Comparison of ENCODE assay signal across 8 cellular contexts in the genomic region with DNA sequence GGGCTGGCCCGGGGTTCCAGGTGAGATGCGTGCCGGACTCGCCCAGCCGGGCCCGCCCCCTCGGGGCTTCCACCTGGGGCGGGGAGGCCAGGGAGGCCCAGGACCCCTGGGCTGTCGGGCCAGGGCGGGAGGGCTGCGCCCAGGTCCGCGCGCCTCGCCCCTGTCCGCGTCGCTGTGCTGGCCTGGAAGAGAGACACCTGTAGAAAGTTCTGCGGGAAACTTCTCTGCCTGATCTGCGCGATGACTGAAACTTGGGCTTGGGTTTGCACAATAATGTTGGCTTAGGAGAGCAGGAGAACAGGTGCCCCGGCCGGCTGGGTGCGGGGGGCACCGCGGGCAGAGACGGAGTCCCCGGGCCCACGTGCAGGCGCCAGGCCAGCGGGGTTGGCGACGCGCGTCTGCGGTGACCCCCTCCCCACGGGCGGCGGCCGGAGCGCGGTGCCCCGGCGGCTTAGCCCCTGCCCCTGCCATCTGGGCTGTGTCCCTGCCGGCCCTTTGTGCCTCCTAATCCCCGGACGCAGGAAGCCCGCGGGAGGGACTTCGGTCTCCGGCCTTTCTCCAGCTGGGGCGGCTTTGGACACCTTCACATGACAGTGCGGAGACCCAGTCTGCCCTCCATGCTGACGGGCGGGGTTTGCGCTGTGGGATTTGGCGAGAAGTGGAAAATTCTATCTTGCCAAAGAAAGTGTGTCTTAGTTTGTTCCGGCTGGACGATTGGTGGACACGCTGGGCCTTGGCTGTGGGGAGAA. TPM values are rescaled to one million over a fixed set of nuclear protein-coding genes. Genes with fewer than 3 reads are reported as not detected.
A peak's percentile ranks its signal among the peaks of the same experiment; 100 is the strongest.
DNase-seq lines count a peak whose midpoint lies in the region; ATAC-seq, FAIRE-seq and TF ChIP-seq lines count a peak whose summit lies in the region.

No MANE protein-coding gene starts in this region.

- H3K4me3 ChIP-seq in Karpas-422 (ENCODE audit: low read length): peak overlapping the region; percentile 66

- DNase-seq in NCI-H82 (lab: John Stamatoyannopoulos, UW) (peak; percentile 65), NCI-H82 treated with DMSO at 0.1 percent for 48 hours (lab: John Stamatoyannopoulos, UW; ENCODE audit: unreplicated experiment) (no peak), Karpas-422 (no peak), AML-193 (lab: John Stamatoyannopoulos, UW) (no peak), ureter (ENCODE audit: low spot score) (no peak), GM12892 (ENCODE audit: insufficient read length) (no peak)
- no peak for DNase-seq in naive thymus-derived CD8-positive, alpha-beta T cell

- POLR2A ChIA-PET in naive thymus-derived CD8-positive, alpha-beta T cell (lab: Charles Lee): interaction anchor here (0.6 to 2.2 kb wide), 17 partner anchors 9 to 255 kb away, joined by 3 to 32 read pairs (median 4); partner anchors contain the start of genes MIF4GD, TMEM94 and TSEN54

- H3K4me2 ChIP-seq in Karpas-422 (ENCODE audit: low read depth, low read length, poor library complexity, severe bottlenecking): peak overlapping the region; percentile 80

- peak in 1 of 2 donors; percentile 21 for ATAC-seq in naive thymus-derived CD8-positive, alpha-beta T cell

- no peak overlapping the region for H3K27ac ChIP-seq in Karpas-422 (ENCODE audit: low read length)

- peaks cover 17% of the 10 kb centered on the region for H3K4me1 ChIP-seq in Karpas-422 (ENCODE audit: low read length)

- H3K9me2 ChIP-seq in Karpas-422 (replicated peaks; ENCODE audit: insufficient read depth, low read length): no peaks in the 10 kb centered on the region

- peaks cover 6% of the 10 kb centered on the region for H3K4me1 Mint-ChIP-seq in dendritic cell treated with granulocyte-macrophage colony-stimulating factor and Interleukin-4, amounts not matched to agents 40 ng/mL and 50 ng/mL, for 4 days (ENCODE audit: low read depth)
- H3K4me1 Mint-ChIP-seq in naive thymus-derived CD8-positive, alpha-beta T cell: peaks cover 3 to 21% (median 12%) of the 10 kb centered on the region in 4 donors

- no peaks in the 10 kb centered on the region for H3K9me3 Mint-ChIP-seq in dendritic cell treated with granulocyte-macrophage colony-stimulating factor and Interleukin-4, amounts not matched to agents 40 ng/mL and 50 ng/mL, for 4 days
- H3K9me3 Mint-ChIP-seq in naive thymus-derived CD8-positive, alpha-beta T cell: no peaks in the 10 kb centered on the region

- H3K27me3 ChIP-seq in Karpas-422 (ENCODE audit: low read length): no peaks in the 10 kb centered on the region

- H3K27ac Mint-ChIP-seq in dendritic cell treated with granulocyte-macrophage colony-stimulating factor and Interleukin-4, amounts not matched to agents 40 ng/mL and 50 ng/mL, for 4 days: no peak overlapping the region
- peak overlapping the region in 8 of 10 donors; percentile 3 to 80 (median 51) for H3K27ac Mint-ChIP-seq in naive thymus-derived CD8-positive, alpha-beta T cell

- peak overlapping the region; percentile 68 for H3K4me3 Mint-ChIP-seq in dendritic cell treated with granulocyte-macrophage colony-stimulating factor and Interleukin-4, amounts not matched to agents 40 ng/mL and 50 ng/mL, for 4 days
- peak overlapping the region; percentile 71 to 88 (median 80) for H3K4me3 Mint-ChIP-seq in naive thymus-derived CD8-positive, alpha-beta T cell

- no peak for TF ChIP-seq POLR2A in GM12892 (IDR thresholded peaks at IDR 0.05; ENCODE audit: low read depth, low read length)

- peaks cover 16% of the 10 kb centered on the region for H3K36me3 Mint-ChIP-seq in dendritic cell treated with granulocyte-macrophage colony-stimulating factor and Interleukin-4, amounts not matched to agents 40 ng/mL and 50 ng/mL, for 4 days (ENCODE audit: low read depth)
- peaks cover 0 to 23% (median 3%) of the 10 kb centered on the region in 3 donors for H3K36me3 Mint-ChIP-seq in naive thymus-derived CD8-positive, alpha-beta T cell

- peak overlapping the region; percentile 66 for H3K9ac ChIP-seq in Karpas-422 (ENCODE audit: low read length)

- intact Hi-C loops in dendritic cell treated with granulocyte-macrophage colony-stimulating factor and Interleukin-4, amounts not matched to agents 40 ng/mL and 50 ng/mL, for 4 days (cut with micrococcal nuclease): no loop called here

- H3K79me2 ChIP-seq in Karpas-422 (ENCODE audit: low read length): no peaks in the 10 kb centered on the region

- no peaks in the 10 kb centered on the region for H3K9me3 ChIP-seq in Karpas-422 (ENCODE audit: low read length)

- H3K27me3 Mint-ChIP-seq in dendritic cell treated with granulocyte-macrophage colony-stimulating factor and Interleukin-4, amounts not matched to agents 40 ng/mL and 50 ng/mL, for 4 days: peaks cover 26% of the 10 kb centered on the region
- no peaks in the 10 kb centered on the region for H3K27me3 Mint-ChIP-seq in naive thymus-derived CD8-positive, alpha-beta T cell

- H3K36me3 ChIP-seq in Karpas-422 (ENCODE audit: insufficient read depth, low read length): no peaks in the 10 kb centered on the region

- no peak for FAIRE-seq in GM12892 (lab: Jason Lieb, UNC)

- peak overlapping the region; percentile 89; the same call in 1 of the 2 replicates for H2AFZ ChIP-seq in Karpas-422 (ENCODE audit: low read length)

- H4K20me1 ChIP-seq in Karpas-422 (ENCODE audit: insufficient read depth, low read depth, low read length): 0 out of 2 replicates have a peak, but pooled peaks cover 12% of the 10 kb centered on the region

RNA-seq across cellular contexts. Expression of gene LLGL2, which starts 0.5 kb away (rescaled TPM):
- total RNA-seq in Karpas-422 (2014; rRNA removed; shearing (Covaris generic); ENCODE audit: low replicate concordance): 6.1 and 7.6 TPM in 2 replicates
- 10 to 100 TPM; 30.3 to 30.6 TPM for total RNA-seq in naive thymus-derived CD8-positive, alpha-beta T cell
- 10 to 100 TPM; 13.4 to 21.8 (median 15.0) TPM for polyA plus RNA-seq in naive thymus-derived CD8-positive, alpha-beta T cell
- total RNA-seq in ureter: 94.0 TPM
- polyA plus RNA-seq in GM12892 (2012; ENCODE audit: missing spikeins): 1.9 TPM

RNA-seq across cellular contexts. Expression of gene TSEN54, which starts 9.7 kb away (rescaled TPM):
- 25.5 and 42.8 TPM in 2 replicates for total RNA-seq in Karpas-422 (2014; rRNA removed; shearing (Covaris generic); ENCODE audit: low replicate concordance)
- 10 to 100 TPM; 53.1 to 54.4 TPM for total RNA-seq in naive thymus-derived CD8-positive, alpha-beta T cell
- polyA plus RNA-seq in naive thymus-derived CD8-positive, alpha-beta T cell: 100 to 1,000 TPM in 2 of 3 donors, 10 to 100 TPM in 1; 98.2 to 121 (median 103) TPM
- total RNA-seq in ureter: 25.1 TPM
- polyA plus RNA-seq in GM12892 (2012; ENCODE audit: missing spikeins): 24.2 TPM

RNA-seq across cellular contexts. Expression of gene CASKIN2, which starts 10.6 kb away (rescaled TPM):
- not detected in 2 replicates for total RNA-seq in Karpas-422 (2014; rRNA removed; shearing (Covaris generic); ENCODE audit: low replicate concordance)
- under 1 TPM; 0.65 to 0.80 TPM for total RNA-seq in naive thymus-derived CD8-positive, alpha-beta T cell
- under 1 TPM; 0.05 to 0.62 (median 0.61) TPM for polyA plus RNA-seq in naive thymus-derived CD8-positive, alpha-beta T cell
- total RNA-seq in ureter: 60.8 TPM
- 0.23 TPM for polyA plus RNA-seq in GM12892 (2012; ENCODE audit: missing spikeins)

Comparison
In these comparisons a context has a peak if more than half of its experiments do, and no peak if none do; other contexts are left out.
1. RNA of gene CASKIN2, which starts 10.6 kb away (total RNA-seq): 60.8 TPM in ureter (single experiment); 0.65 to 0.80 TPM in naive thymus-derived CD8-positive, alpha-beta T cell and not detected in Karpas-422; every median in the first group is over 10 times any median in the second.